Comparison of ENCODE assay signal across 8 cellular contexts in the genomic region with DNA sequence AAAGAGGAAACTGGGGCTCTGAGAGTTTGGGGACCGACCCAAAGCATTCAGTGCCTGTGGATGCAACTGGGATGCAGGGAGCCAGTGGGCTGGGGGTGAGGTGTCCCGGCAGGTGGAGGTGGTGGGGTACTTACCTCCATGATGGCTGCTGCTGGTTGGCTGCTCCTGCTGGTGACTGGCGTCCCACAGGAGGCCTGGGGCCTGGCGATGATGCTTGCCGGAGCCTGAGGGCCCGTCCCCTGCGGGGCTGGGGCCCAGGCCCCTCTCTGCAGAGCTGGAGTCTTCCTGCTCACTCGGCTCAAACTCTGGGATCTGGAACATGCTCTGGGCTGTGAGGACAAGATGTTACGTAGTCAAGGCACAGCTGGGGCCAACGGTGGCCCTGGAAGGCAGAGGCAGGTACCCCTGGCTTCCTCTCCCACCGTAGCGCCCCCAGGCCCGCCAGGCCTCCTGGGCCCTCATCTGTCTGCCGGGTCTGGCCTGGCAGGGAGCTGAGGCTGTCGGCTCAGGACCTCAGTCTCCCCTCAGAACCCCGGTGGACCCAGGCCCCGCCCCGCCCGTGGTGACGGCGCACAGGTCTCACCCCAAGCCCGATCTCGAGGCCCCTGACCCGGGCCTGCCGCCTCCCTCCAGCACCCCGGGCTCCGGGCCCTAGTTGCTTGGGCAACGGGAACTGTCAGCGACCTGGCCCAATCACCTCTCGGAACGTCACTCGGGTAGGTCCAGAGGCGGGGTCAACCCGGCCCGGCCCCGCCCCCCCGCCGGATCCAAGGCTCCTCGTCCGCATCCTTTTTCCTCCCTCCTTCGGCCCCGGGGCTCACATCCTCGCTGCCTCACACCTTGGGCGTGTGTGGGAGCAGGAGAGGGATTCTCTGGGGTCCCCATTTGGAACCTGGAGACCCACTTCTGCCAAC. TPM values are rescaled to one million over a fixed set of nuclear protein-coding genes. Genes with fewer than 3 reads are reported as not detected.
DNase-seq lines count a peak whose midpoint lies in the region; ATAC-seq, FAIRE-seq and TF ChIP-seq lines count a peak whose summit lies in the region.

A gene (minus strand): TSS at position 618 of the 914 bp plus-strand sequence. CDS start 297 bp downstream, at position 321.

- intact Hi-C loops in HepG2 (cut with micrococcal nuclease; ENCODE audit: unreplicated experiment), result loop anchor here (2.0 kb wide), 1 partner anchor 14 kb away; no protein-coding TSS in a partner anchor

- H3K4me3 ChIP-seq in HepG2 (replicated peaks in 1 of 3; ENCODE audit: insufficient read depth in 1 of 3, low read depth in 2 of 3, low read length in 3 of 3), result peak within 1 kb of the TSS; percentile 69 to 97 (median 83)

- CTCF ChIA-PET in HepG2 (lab: Yijun Ruan, JAX; ENCODE audit: low intra/inter-chr PET ratio, low total read pairs), result no interaction called here

- H2AFZ ChIP-seq in HepG2 (ENCODE audit: low read length), result no peak within 1 kb of the TSS

- POLR2A ChIA-PET in HepG2 (lab: Yijun Ruan, JAX), result interaction anchor here (0.7 to 4.6 kb wide), 9 partner anchors 13 to 99 kb away, joined by 3 to 48 read pairs (median 4); a partner anchor contains a TSS

- H3K36me3 ChIP-seq in HepG2 (replicated peaks in 1 of 2; ENCODE audit: control insufficient read depth in 1 of 2, insufficient read depth in 2 of 2, low read length in 2 of 2), result no peaks in the 10 kb centered on the region

- 3% methylated on average over 15 of the region's 44 CpGs for WGBS in HepG2 (ENCODE audit: low lambda C conversion rate)

- in situ Hi-C loops in HepG2 (cut with HindIII; ENCODE audit: extremely low pct_ligation_motif_present, low pct_unique_long_range_greater_than_20kb), result no loop called here

- peak within 1 kb of the TSS; percentile 79 for H3K27ac ChIP-seq in HepG2 (ENCODE audit: extremely low read length, insufficient read depth, low read length)

- no peaks in the 10 kb centered on the region for H4K20me1 ChIP-seq in HepG2 (ENCODE audit: insufficient read depth, low read length)

- TF ChIP-seq RAD21 in HepG2 (CRISPR knock-in tag; IDR thresholded peaks at IDR 0.05), result no peak

- H3K4me2 ChIP-seq in HepG2 (ENCODE audit: low read depth, low read length), result peak within 1 kb of the TSS; percentile 97

- no peaks in the 10 kb centered on the region; a peak in 1 of 5 replicates for H3K27me3 ChIP-seq in HepG2 (ENCODE audit: control insufficient read depth in 1 of 2, insufficient read depth in 2 of 2, low read length in 2 of 2)

- no peaks in the 10 kb centered on the region for H3K79me2 ChIP-seq in HepG2 (ENCODE audit: insufficient read depth, low read length)

- no peak for TF ChIP-seq EP300 in HepG2 (IDR thresholded peaks at IDR 0.05; ENCODE audit: low read depth in 2 of 2, low read length in 2 of 2)
- no peak for TF ChIP-seq EP300 in HepG2 (CRISPR knock-in tag; IDR thresholded peaks at IDR 0.05; ENCODE audit: borderline replicate concordance)

- no peaks in the 10 kb centered on the region for H3K9me3 ChIP-seq in HepG2 (ENCODE audit: low read length)

- TSS peak; percentile 79 for BruUV-seq in HepG2 (replicated peaks; lab: Mats Ljungman, UMichigan)

- H3K9ac ChIP-seq in HepG2 (ENCODE audit: insufficient read depth, low read depth, low read length), result peak within 1 kb of the TSS; percentile 79

- peaks cover 22% of the 10 kb centered on the region; the same call in 1 of the 2 replicates for H3K4me1 ChIP-seq in HepG2 (ENCODE audit: insufficient read depth, low read length)

- FAIRE-seq in HepG2 (lab: Jason Lieb, UNC), result peak; percentile 66

- DNase-seq in CD1c-positive myeloid dendritic cell (ENCODE audit: extremely low spot score), result peak; percentile 97
- DNase-seq in NCI-H82 (lab: John Stamatoyannopoulos, UW), result peak; percentile 95
- peak; percentile 95 for DNase-seq in activated CD4-positive, alpha-beta T cell treated with anti-CD3 and anti-CD28 coated beads, Interleukin-2, amount 50 U/mL, for 48 hours
- peak; percentile 94 for DNase-seq in dermis blood vessel endothelial cell
- peak; percentile 86 for DNase-seq in HepG2 (ENCODE audit: low spot score)
- peak; percentile 92 to 94 for DNase-seq in stimulated activated CD4-positive, alpha-beta T cell treated with anti-CD3 and anti-CD28 coated beads, Interleukin-2, amount 100 ng/mL, for 48 hours

- peak; percentile 72 for ATAC-seq in GM19438 (IDR thresholded peaks at IDR 0.05; ENCODE audit: low read depth, unreplicated experiment)
- peak; percentile 62 for ATAC-seq in HG03571 (IDR thresholded peaks at IDR 0.05; ENCODE audit: unreplicated experiment)
- ATAC-seq in HepG2, result peak; percentile 92

- no peak for TF ChIP-seq CTCF in HepG2 (CRISPR knock-in tag; IDR thresholded peaks at IDR 0.05)

- TF ChIP-seq POLR2A in HepG2 (IDR thresholded peaks at IDR 0.05; ENCODE audit: insufficient read depth in 1 of 2, low read depth in 2 of 2, low read length in 2 of 2), result peak in 1 of 2 experiments; percentile 10; a peak in 2 of 4 replicates

TF ChIP-seq in HepG2, 621 proteins besides CTCF, POLR2A, EP300 and RAD21 (continues in another document):
- no peak for TF ChIP-seq KAT7 (CRISPR knock-in tag; IDR thresholded peaks at IDR 0.05; ENCODE audit: borderline replicate concordance)
- no peak for TF ChIP-seq MIER2 (CRISPR knock-in tag; IDR thresholded peaks at IDR 0.05)
- TF ChIP-seq HDAC2 (CRISPR knock-in tag; IDR thresholded peaks at IDR 0.05), result no peak; the same call in 1 of the 2 replicates
- TF ChIP-seq, protein P1, sequence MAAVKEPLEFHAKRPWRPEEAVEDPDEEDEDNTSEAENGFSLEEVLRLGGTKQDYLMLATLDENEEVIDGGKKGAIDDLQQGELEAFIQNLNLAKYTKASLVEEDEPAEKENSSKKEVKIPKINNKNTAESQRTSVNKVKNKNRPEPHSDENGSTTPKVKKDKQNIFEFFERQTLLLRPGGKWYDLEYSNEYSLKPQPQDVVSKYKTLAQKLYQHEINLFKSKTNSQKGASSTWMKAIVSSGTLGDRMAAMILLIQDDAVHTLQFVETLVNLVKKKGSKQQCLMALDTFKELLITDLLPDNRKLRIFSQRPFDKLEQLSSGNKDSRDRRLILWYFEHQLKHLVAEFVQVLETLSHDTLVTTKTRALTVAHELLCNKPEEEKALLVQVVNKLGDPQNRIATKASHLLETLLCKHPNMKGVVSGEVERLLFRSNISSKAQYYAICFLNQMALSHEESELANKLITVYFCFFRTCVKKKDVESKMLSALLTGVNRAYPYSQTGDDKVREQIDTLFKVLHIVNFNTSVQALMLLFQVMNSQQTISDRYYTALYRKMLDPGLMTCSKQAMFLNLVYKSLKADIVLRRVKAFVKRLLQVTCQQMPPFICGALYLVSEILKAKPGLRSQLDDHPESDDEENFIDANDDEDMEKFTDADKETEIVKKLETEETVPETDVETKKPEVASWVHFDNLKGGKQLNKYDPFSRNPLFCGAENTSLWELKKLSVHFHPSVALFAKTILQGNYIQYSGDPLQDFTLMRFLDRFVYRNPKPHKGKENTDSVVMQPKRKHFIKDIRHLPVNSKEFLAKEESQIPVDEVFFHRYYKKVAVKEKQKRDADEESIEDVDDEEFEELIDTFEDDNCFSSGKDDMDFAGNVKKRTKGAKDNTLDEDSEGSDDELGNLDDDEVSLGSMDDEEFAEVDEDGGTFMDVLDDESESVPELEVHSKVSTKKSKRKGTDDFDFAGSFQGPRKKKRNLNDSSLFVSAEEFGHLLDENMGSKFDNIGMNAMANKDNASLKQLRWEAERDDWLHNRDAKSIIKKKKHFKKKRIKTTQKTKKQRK (IDR thresholded peaks at IDR 0.05; ENCODE audit: low read length), result no peak
- 0 out of 2 replicates have a peak, but pooled peaks have one; percentile 24 for TF ChIP-seq GATA4 (IDR thresholded peaks at IDR 0.05; ENCODE audit: borderline replicate concordance, low read depth)
- TF ChIP-seq PPARG (CRISPR knock-in tag; conservative IDR thresholded peaks at IDR 0.05), result no peak
- no peak for TF ChIP-seq ZSCAN30 (CRISPR knock-in tag; IDR thresholded peaks at IDR 0.05)

RNA-seq across cellular contexts. Expression of the gene that starts here (rescaled TPM):
- total RNA-seq in dermis blood vessel endothelial cell (57.2 and 65.9 TPM in 2 replicates), HepG2 (2016; rRNA removed; fragmentation: Illumina TruSeq; extraction: Trizol) (28.5 and 33.0 TPM in 2 replicates)
- total RNA-seq in HepG2 (2016; cell fraction: cytosol; rRNA removed; fragmentation: Illumina TruSeq; extraction: Trizol; ENCODE audit: low read depth), result 38.1 and 48.3 TPM in 2 replicates
- 31.6 and 32.7 TPM in 2 replicates for total RNA-seq in HepG2 (2016; cell fraction: insoluble cytoplasmic fraction; rRNA removed; fragmentation: Illumina TruSeq; extraction: Trizol)
- 45.1 and 50.4 TPM in 2 replicates for total RNA-seq in HepG2 (2016; cell fraction: membrane; rRNA removed; fragmentation: Illumina TruSeq; extraction: Trizol)
- 11.0 and 16.1 TPM in 2 replicates for total RNA-seq in HepG2 (2016; cell fraction: nucleus; rRNA removed; fragmentation: Illumina TruSeq; extraction: Trizol)
- 17.9 and 21.2 TPM in 2 replicates for polyA plus RNA-seq in HepG2 (2011; rRNA removed)
- 16.2 and 25.5 TPM in 2 replicates for polyA plus RNA-seq in HepG2 (2011; cell fraction: cytosol; rRNA removed)
- 11.7 and 12.5 TPM in 2 replicates for polyA plus RNA-seq in HepG2 (2011; cell fraction: nucleus; rRNA removed)
- 7.1 and 11.0 TPM in 2 replicates for polyA plus RNA-seq in HepG2 (2012)
- polyA plus RNA-seq in HepG2 (2016; cell fraction: cytosol; fragmentation: Illumina TruSeq; extraction: Trizol; ENCODE audit: low read depth), result 44.2 and 54.0 TPM in 2 replicates
- 30.5 and 33.9 TPM in 2 replicates for polyA plus RNA-seq in HepG2 (2016; cell fraction: insoluble cytoplasmic fraction; fragmentation: Illumina TruSeq; extraction: Trizol; ENCODE audit: low read depth)
- 44.1 and 45.8 TPM in 2 replicates for polyA plus RNA-seq in HepG2 (2016; cell fraction: membrane; fragmentation: Illumina TruSeq; extraction: Trizol; ENCODE audit: low read depth)
- 18.3 and 24.9 TPM in 2 replicates for polyA plus RNA-seq in HepG2 (2016; cell fraction: nucleus; fragmentation: Illumina TruSeq; extraction: Trizol; ENCODE audit: insufficient read depth, low read depth)
- polyA minus RNA-seq in HepG2 (2011; rRNA and poly(A)+ RNA removed; ENCODE audit: low replicate concordance), result 10.3 and 10.8 TPM in 2 replicates
- polyA minus RNA-seq in HepG2 (2011; cell fraction: cytosol; rRNA and poly(A)+ RNA removed), result 3.5 and 4.1 TPM in 2 replicates
- polyA minus RNA-seq in HepG2 (2011; cell fraction: nucleus; rRNA and poly(A)+ RNA removed), result 3.1 and 4.0 TPM in 2 replicates

Comparison
In these comparisons a context has a peak if more than half of its experiments do, and no peak if none do; other contexts are left out.
1. Peak in every context shown above with its lines: DNase-seq, ATAC-seq, H3K4me3 ChIP-seq and H3K27ac ChIP-seq.